Comparison of ENCODE assay signal across 14 cellular contexts in the genomic region with DNA sequence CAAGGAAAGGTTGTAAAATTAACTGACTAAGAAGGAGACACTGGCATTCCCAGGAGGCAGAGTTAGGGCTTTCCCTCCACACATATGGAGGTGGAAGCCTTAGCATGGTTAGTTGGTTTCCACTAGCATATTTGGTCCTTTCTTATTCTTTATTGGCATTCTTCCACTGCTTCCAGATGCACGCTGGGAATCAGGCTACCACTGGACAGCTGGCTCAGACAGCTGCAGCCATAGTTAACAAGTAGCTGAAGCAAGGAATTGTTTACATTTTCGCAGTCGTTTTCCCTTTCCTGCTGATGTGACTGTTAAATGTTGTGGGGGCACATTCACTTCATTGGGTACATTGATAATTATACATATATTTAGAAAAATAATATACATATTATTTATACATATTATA.
"Had no signal": no experiment of that assay in that cellular context is flagged by ENCODE, and none has a peak within 500 bp of the region (broad histone marks: within the 10 kb centered on the region; RNA-seq: fewer than 3 reads in every experiment).

No MANE protein-coding gene starts in this region.

- DNase-seq: activated CD4-positive, alpha-beta T cell treated with anti-CD3 and anti-CD28 coated beads, Interleukin-2, amount 50 U/mL, for 1 hour; activated CD4-positive, CD25-positive, alpha-beta regulatory T cell; activated effector memory CD4-positive, alpha-beta T cell treated with anti-CD3 and anti-CD28 coated beads, Interleukin-2, amount 50 U/mL, for 16 hours; amygdala; heart right ventricle; mammary epithelial cell; natural killer cell; nucleus accumbens; spleen; stimulated activated CD4-positive, alpha-beta T cell treated with anti-CD3 and anti-CD28 coated beads, Interleukin-1b, Interleukin-23, amount 100 ng/mL, for 48 hours; T-helper 17 cell had no signal

- H3K4me1 ChIP-seq: breast epithelium, heart right ventricle, right atrium auricular region, spleen, tibial nerve had no signal

- H3K27ac ChIP-seq: breast epithelium, heart right ventricle, right atrium auricular region, spleen, tibial nerve had no signal

- H3K36me3 ChIP-seq: breast epithelium, heart right ventricle, right atrium auricular region, spleen, tibial nerve had no signal

- H3K9me3 ChIP-seq: breast epithelium, heart right ventricle, right atrium auricular region, tibial nerve had no signal

- H3K4me3 ChIP-seq: breast epithelium, heart right ventricle, right atrium auricular region, spleen, tibial nerve had no signal

- H3K27me3 ChIP-seq: breast epithelium, heart right ventricle, right atrium auricular region, spleen, tibial nerve had no signal
